In genomic region chr13:45178349-45179142, GRCh38 we compare ENCODE assay signal across 14 cellular contexts. TPM values are rescaled to one million over a fixed set of nuclear protein-coding genes. Genes with fewer than 3 reads are reported as not detected.
DNase-seq lines count a peak whose midpoint lies in the region; ATAC-seq and TF ChIP-seq lines count a peak whose summit lies in the region.
"Had no signal": no experiment of that assay in that cellular context is flagged by ENCODE, and none has a peak within 500 bp of the region (broad histone marks: within the 10 kb centered on the region; RNA-seq: fewer than 3 reads in every experiment).

No MANE protein-coding gene starts in this region.

- no peak overlapping the region for H3K4me3 ChIP-seq in fibroblast of villous mesenchyme (ENCODE audit: low read depth, low read length)
- H3K4me3 ChIP-seq: gastrocnemius medialis had no signal

- H3K36me3 Mint-ChIP-seq in activated CD4-positive, alpha-beta memory T cell treated with anti-CD3 and anti-CD28 coated beads for 36 hours = peaks cover 22% of the 10 kb centered on the region
- peaks cover 16% of the 10 kb centered on the region for H3K36me3 Mint-ChIP-seq in activated CD4-positive, alpha-beta memory T cell treated with anti-CD3 and anti-CD28 coated beads, Interleukin-2, amount 10 ng/mL, durations not matched to agents 7 days and 5 days (ENCODE audit: low read depth)
- no peaks in the 10 kb centered on the region for H3K36me3 Mint-ChIP-seq in WTC11

- no peaks in the 10 kb centered on the region for H3K9me3 Mint-ChIP-seq in activated CD4-positive, alpha-beta memory T cell treated with anti-CD3 and anti-CD28 coated beads for 36 hours
- no peaks in the 10 kb centered on the region for H3K9me3 Mint-ChIP-seq in activated CD4-positive, alpha-beta memory T cell treated with anti-CD3 and anti-CD28 coated beads, Interleukin-2, amount 10 ng/mL, durations not matched to agents 7 days and 5 days
- H3K9me3 Mint-ChIP-seq in WTC11 = no peaks in the 10 kb centered on the region
- H3K9me3 Mint-ChIP-seq: naive thymus-derived CD4-positive, alpha-beta T cell had no signal

- H3K27me3 Mint-ChIP-seq in activated CD4-positive, alpha-beta memory T cell treated with anti-CD3 and anti-CD28 coated beads for 36 hours = no peaks in the 10 kb centered on the region
- H3K27me3 Mint-ChIP-seq in activated CD4-positive, alpha-beta memory T cell treated with anti-CD3 and anti-CD28 coated beads, Interleukin-2, amount 10 ng/mL, durations not matched to agents 7 days and 5 days = no peaks in the 10 kb centered on the region
- H3K27me3 Mint-ChIP-seq in WTC11 (ENCODE audit: low read depth) = no peaks in the 10 kb centered on the region
- H3K27me3 Mint-ChIP-seq: naive thymus-derived CD4-positive, alpha-beta T cell had no signal

- ATAC-seq in WTC11 = no peak
- peak; percentile 86 for ATAC-seq in stimulated activated naive CD8-positive, alpha-beta T cell treated with anti-CD3 and anti-CD28 coated beads, Interleukin-15, Interleukin-2, amounts not matched to agents 100 U/mL and 50 U/mL, for 24 hours
- ATAC-seq: gastrocnemius medialis; naive thymus-derived CD4-positive, alpha-beta T cell had no signal

- intact Hi-C loops in activated CD4-positive, alpha-beta memory T cell treated with anti-CD3 and anti-CD28 coated beads for 36 hours (cut with micrococcal nuclease) = no loop called here

- CTCF ChIA-PET in activated CD4-positive, alpha-beta memory T cell treated with anti-CD3 and anti-CD28 coated beads for 36 hours (lab: Charles Lee) = interaction anchor here (1.2 kb wide), 1 partner anchor 130 kb away, joined by 3 read pairs; no protein-coding TSS in a partner anchor
- CTCF ChIA-PET in activated CD4-positive, alpha-beta memory T cell treated with anti-CD3 and anti-CD28 coated beads, Interleukin-2, amount 10 ng/mL, durations not matched to agents 7 days and 5 days (lab: Charles Lee) = interaction anchor here (0.9 to 1.5 kb wide), 2 partner anchors 12 to 27 kb away, joined by 3 to 5 read pairs; no protein-coding TSS in a partner anchor
- CTCF ChIA-PET in WTC11 (lab: Charles Lee) = interaction anchor here (1.0 kb wide), 1 partner anchor 102 kb away, joined by 3 read pairs; no protein-coding TSS in a partner anchor

- DNase-seq in activated CD4-positive, alpha-beta memory T cell treated with anti-CD3 and anti-CD28 coated beads for 36 hours = peak; percentile 24
- DNase-seq in activated CD4-positive, alpha-beta memory T cell treated with anti-CD3 and anti-CD28 coated beads, Interleukin-2, amount 10 ng/mL, durations not matched to agents 7 days and 5 days = no peak
- DNase-seq in WTC11 (ENCODE audit: low spot score) (no peak), fibroblast of villous mesenchyme (ENCODE audit: low read depth) (peak; percentile 64), NCI-H774 (lab: John Stamatoyannopoulos, UW) (no peak), COR-L47 (lab: John Stamatoyannopoulos, UW) (no peak), amygdala (lab: John Stamatoyannopoulos, UW) (no peak)
- no peak for DNase-seq in stimulated activated naive CD8-positive, alpha-beta T cell treated with anti-CD3 and anti-CD28 coated beads, Interleukin-15, Interleukin-2, amounts not matched to agents 100 U/mL and 50 U/mL, for 24 hours
- DNase-seq: activated naive CD4-positive, alpha-beta T cell treated with anti-CD3 and anti-CD28 coated beads, Interleukin-2, amount 50 U/mL, for 16 hours; gastrocnemius medialis; naive thymus-derived CD4-positive, alpha-beta T cell; NCI-H345; T-helper 9 cell had no signal

- no peak for TF ChIP-seq CTCF in WTC11 (IDR thresholded peaks at IDR 0.05)
- TF ChIP-seq CTCF in fibroblast of villous mesenchyme (IDR thresholded peaks at IDR 0.05; ENCODE audit: insufficient read depth, low read depth, low read length) = no peak

- H3K4me3 Mint-ChIP-seq in activated CD4-positive, alpha-beta memory T cell treated with anti-CD3 and anti-CD28 coated beads for 36 hours = no peak overlapping the region
- H3K4me3 Mint-ChIP-seq in activated CD4-positive, alpha-beta memory T cell treated with anti-CD3 and anti-CD28 coated beads, Interleukin-2, amount 10 ng/mL, durations not matched to agents 7 days and 5 days = no peak overlapping the region
- H3K4me3 Mint-ChIP-seq in WTC11 = no peak overlapping the region
- H3K4me3 Mint-ChIP-seq: naive thymus-derived CD4-positive, alpha-beta T cell had no signal

- POLR2A ChIA-PET in activated CD4-positive, alpha-beta memory T cell treated with anti-CD3 and anti-CD28 coated beads for 36 hours (lab: Charles Lee) = no interaction called here
- POLR2A ChIA-PET in activated CD4-positive, alpha-beta memory T cell treated with anti-CD3 and anti-CD28 coated beads, Interleukin-2, amount 10 ng/mL, durations not matched to agents 7 days and 5 days (lab: Charles Lee) = no interaction called here
- POLR2A ChIA-PET in WTC11 (lab: Charles Lee) = interaction anchor here (0.6 kb wide), 1 partner anchor 218 kb away, joined by 7 read pairs; no protein-coding TSS in a partner anchor

- peaks cover 34% of the 10 kb centered on the region for H3K4me1 Mint-ChIP-seq in activated CD4-positive, alpha-beta memory T cell treated with anti-CD3 and anti-CD28 coated beads for 36 hours (ENCODE audit: low read depth)
- H3K4me1 Mint-ChIP-seq in activated CD4-positive, alpha-beta memory T cell treated with anti-CD3 and anti-CD28 coated beads, Interleukin-2, amount 10 ng/mL, durations not matched to agents 7 days and 5 days = peaks cover 22% of the 10 kb centered on the region
- H3K4me1 Mint-ChIP-seq in WTC11 = no peaks in the 10 kb centered on the region

- H3K27ac Mint-ChIP-seq in activated CD4-positive, alpha-beta memory T cell treated with anti-CD3 and anti-CD28 coated beads for 36 hours = no peak overlapping the region
- no peak overlapping the region for H3K27ac Mint-ChIP-seq in activated CD4-positive, alpha-beta memory T cell treated with anti-CD3 and anti-CD28 coated beads, Interleukin-2, amount 10 ng/mL, durations not matched to agents 7 days and 5 days
- H3K27ac Mint-ChIP-seq in WTC11 = peak overlapping the region; percentile 68

TF ChIP-seq in WTC11, 78 proteins besides CTCF, POLR2A, EP300 and RAD21 (continues in another document):
- TF ChIP-seq GABPB1 (CRISPR knock-in tag; IDR thresholded peaks at IDR 0.05) = no peak
- no peak for TF ChIP-seq RORB (CRISPR knock-in tag; IDR thresholded peaks at IDR 0.05)
- TF ChIP-seq, protein P1, sequence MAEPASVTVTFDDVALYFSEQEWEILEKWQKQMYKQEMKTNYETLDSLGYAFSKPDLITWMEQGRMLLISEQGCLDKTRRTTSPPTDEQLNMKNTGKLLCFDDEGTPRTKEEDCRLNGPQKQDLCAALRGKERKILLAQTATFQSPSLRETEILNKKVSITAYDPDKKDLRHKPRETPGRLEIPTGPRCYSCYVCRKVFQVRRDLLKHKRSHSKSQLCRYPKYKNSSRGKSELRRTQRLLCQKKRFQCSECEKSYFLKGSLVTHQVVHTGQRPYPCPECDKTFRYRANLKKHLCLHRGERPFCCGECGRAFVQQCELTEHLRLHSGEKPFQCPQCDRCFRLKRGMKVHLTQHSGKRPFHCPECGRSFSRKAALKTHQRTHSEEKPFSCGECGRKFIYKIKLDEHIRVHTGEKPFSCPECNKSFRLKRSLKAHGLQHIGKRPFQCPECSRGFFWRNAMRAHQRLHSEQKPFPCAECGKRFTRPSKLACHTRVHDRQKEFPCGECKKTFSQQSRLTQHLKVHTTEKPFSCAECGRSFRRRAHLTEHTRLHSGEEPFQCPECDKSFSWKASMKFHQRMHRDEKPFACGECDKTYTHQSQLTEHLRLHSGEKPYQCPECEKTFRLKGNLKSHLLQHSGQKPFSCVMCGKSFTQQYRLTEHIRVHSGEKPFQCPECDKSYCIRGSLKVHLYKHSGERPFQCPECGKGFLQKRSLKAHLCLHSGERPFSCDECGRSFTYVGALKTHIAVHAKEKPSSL (CRISPR knock-in tag; conservative IDR thresholded peaks at IDR 0.05) = no peak
- TF ChIP-seq NFATC4 (CRISPR knock-in tag; IDR thresholded peaks at IDR 0.05) = no peak
- TF ChIP-seq NR2C2 (CRISPR knock-in tag; IDR thresholded peaks at IDR 0.05) = no peak
- TF ChIP-seq ZNF138 (CRISPR knock-in tag; conservative IDR thresholded peaks at IDR 0.05) = no peak
- TF ChIP-seq FOXK1 (CRISPR knock-in tag; IDR thresholded peaks at IDR 0.05) = no peak
- no peak for TF ChIP-seq ELF4 (CRISPR knock-in tag; IDR thresholded peaks at IDR 0.05; ENCODE audit: low read depth)
- no peak for TF ChIP-seq NR1H2 (CRISPR knock-in tag; IDR thresholded peaks at IDR 0.05)
- TF ChIP-seq MYBL2 (CRISPR knock-in tag; IDR thresholded peaks at IDR 0.05) = no peak
- TF ChIP-seq CREM (CRISPR knock-in tag; IDR thresholded peaks at IDR 0.05) = no peak

RNA-seq across cellular contexts. Expression of gene KCTD4, which starts 22.3 kb away (rescaled TPM):
- total RNA-seq in activated CD4-positive, alpha-beta memory T cell treated with anti-CD3 and anti-CD28 coated beads for 36 hours = not detected
- total RNA-seq in activated CD4-positive, alpha-beta memory T cell treated with anti-CD3 and anti-CD28 coated beads, Interleukin-2, amount 10 ng/mL, durations not matched to agents 7 days and 5 days = not detected
- total RNA-seq in WTC11 (2021) (not detected in 3 replicates), fibroblast of villous mesenchyme (0.32 and 0.43 TPM in 2 replicates)
- total RNA-seq: gastrocnemius medialis; H1; naive thymus-derived CD4-positive, alpha-beta T cell had no signal

RNA-seq across cellular contexts. Expression of gene GTF2F2, which starts 58.2 kb away (rescaled TPM):
- total RNA-seq in activated CD4-positive, alpha-beta memory T cell treated with anti-CD3 and anti-CD28 coated beads for 36 hours = 10 to 100 TPM; 25.4 to 26.0 TPM
- 10 to 100 TPM; 15.3 to 15.5 TPM for total RNA-seq in activated CD4-positive, alpha-beta memory T cell treated with anti-CD3 and anti-CD28 coated beads, Interleukin-2, amount 10 ng/mL, durations not matched to agents 7 days and 5 days
- 27.5 to 33.8 TPM (median 29.7 TPM) in 3 replicates for total RNA-seq in WTC11 (2021)
- 24.2 and 38.0 TPM in 2 replicates for total RNA-seq in fibroblast of villous mesenchyme

Comparison
In these comparisons a context has a peak if more than half of its experiments do, and no peak if none do; other contexts are left out.
1. DNase-seq: peak in activated CD4-positive, alpha-beta memory T cell treated with anti-CD3 and anti-CD28 coated beads for 36 hours (single experiment) and fibroblast of villous mesenchyme (single experiment); none in activated CD4-positive, alpha-beta memory T cell treated with anti-CD3 and anti-CD28 coated beads, Interleukin-2, amount 10 ng/mL, durations not matched to agents 7 days and 5 days (single experiment), WTC11 (single experiment), stimulated activated naive CD8-positive, alpha-beta T cell treated with anti-CD3 and anti-CD28 coated beads, Interleukin-15, Interleukin-2, amounts not matched to agents 100 U/mL and 50 U/mL, for 24 hours (single experiment), NCI-H774 (single experiment), COR-L47 (single experiment) and amygdala (0 of 56).